In genomic region chr5:1443991-1444360, GRCh38 we compare ENCODE assay signal across 18 cellular contexts. TPM values are rescaled to one million over a fixed set of nuclear protein-coding genes. Genes with fewer than 3 reads are reported as not detected.
DNase-seq lines count a peak whose midpoint lies in the region; ATAC-seq and TF ChIP-seq lines count a peak whose summit lies in the region.
"Had no signal": no experiment of that assay in that cellular context is flagged by ENCODE, and none has a peak within 500 bp of the region (broad histone marks: within the 10 kb centered on the region; RNA-seq: fewer than 3 reads in every experiment).

No MANE protein-coding gene starts in this region.

- H3K9me3 Mint-ChIP-seq in activated naive CD8-positive, alpha-beta T cell (ENCODE audit: low read depth) = peaks cover 8% of the 10 kb centered on the region
- H3K9me3 Mint-ChIP-seq in activated naive CD8-positive, alpha-beta T cell treated with anti-CD3 and anti-CD28 coated beads, Interleukin-2, amount 50 U/mL, for 24 hours = peaks cover 4% of the 10 kb centered on the region
- peaks cover 4% of the 10 kb centered on the region for H3K9me3 Mint-ChIP-seq in activated naive CD8-positive, alpha-beta T cell treated with anti-CD3 and anti-CD28 coated beads for 36 hours
- H3K9me3 Mint-ChIP-seq in mesothelial cell of epicardium = peaks cover 12% of the 10 kb centered on the region

- H3K4me3 Mint-ChIP-seq in activated naive CD8-positive, alpha-beta T cell = peak overlapping the region; percentile 46
- no peak overlapping the region for H3K4me3 Mint-ChIP-seq in activated naive CD8-positive, alpha-beta T cell treated with anti-CD3 and anti-CD28 coated beads, Interleukin-2, amount 50 U/mL, for 24 hours
- H3K4me3 Mint-ChIP-seq in activated naive CD8-positive, alpha-beta T cell treated with anti-CD3 and anti-CD28 coated beads for 36 hours = peak overlapping the region; percentile 15
- peak overlapping the region; percentile 15 for H3K4me3 Mint-ChIP-seq in mesothelial cell of epicardium

- no peak for DNase-seq in activated naive CD8-positive, alpha-beta T cell treated with anti-CD3 and anti-CD28 coated beads, Interleukin-2, amount 50 U/mL, for 24 hours
- DNase-seq in activated naive CD8-positive, alpha-beta T cell treated with anti-CD3 and anti-CD28 coated beads for 36 hours = no peak
- DNase-seq in mesothelial cell of epicardium (ENCODE audit: low spot score in 2 of 2, unreplicated experiment in 2 of 2) (no peak), AML-193 (lab: John Stamatoyannopoulos, UW) (no peak), NCI-H2227 treated with DMSO at 0.1 percent for 48 hours (lab: John Stamatoyannopoulos, UW) (no peak), NCI-H446 (lab: John Stamatoyannopoulos, UW) (no peak)
- DNase-seq: activated CD4-positive, alpha-beta T cell treated with anti-CD3 and anti-CD28 coated beads for 1 hour; CD4-positive, alpha-beta memory T cell; colonic mucosa; DMS79 treated with DMSO at 0.1 percent for 48 hours; hippocampal formation; left colon; NCI-H2029 treated with DMSO at 0.1 percent for 48 hours; PC-9; stimulated activated naive CD8-positive, alpha-beta T cell treated with anti-CD3 and anti-CD28 coated beads, Interleukin-15, amount 100 ng/mL, for 72 hours had no signal

- no peak for TF ChIP-seq CTCF in mesothelial cell of epicardium (IDR thresholded peaks at IDR 0.05; ENCODE audit: unreplicated experiment)

- H3K4me1 Mint-ChIP-seq in activated naive CD8-positive, alpha-beta T cell (ENCODE audit: low read depth) = peaks cover 31% of the 10 kb centered on the region
- peaks cover 28% of the 10 kb centered on the region for H3K4me1 Mint-ChIP-seq in activated naive CD8-positive, alpha-beta T cell treated with anti-CD3 and anti-CD28 coated beads, Interleukin-2, amount 50 U/mL, for 24 hours
- peaks cover 26% of the 10 kb centered on the region for H3K4me1 Mint-ChIP-seq in activated naive CD8-positive, alpha-beta T cell treated with anti-CD3 and anti-CD28 coated beads for 36 hours
- H3K4me1 Mint-ChIP-seq in mesothelial cell of epicardium = peaks cover 3% of the 10 kb centered on the region

- H3K36me3 Mint-ChIP-seq in activated naive CD8-positive, alpha-beta T cell = peaks cover 8% of the 10 kb centered on the region
- H3K36me3 Mint-ChIP-seq in activated naive CD8-positive, alpha-beta T cell treated with anti-CD3 and anti-CD28 coated beads, Interleukin-2, amount 50 U/mL, for 24 hours (ENCODE audit: low read depth) = no peaks in the 10 kb centered on the region
- H3K36me3 Mint-ChIP-seq in activated naive CD8-positive, alpha-beta T cell treated with anti-CD3 and anti-CD28 coated beads for 36 hours = peaks cover 4% of the 10 kb centered on the region
- no peaks in the 10 kb centered on the region for H3K36me3 Mint-ChIP-seq in mesothelial cell of epicardium
- H3K36me3 Mint-ChIP-seq: CD4-positive, alpha-beta memory T cell had no signal

- H3K27ac Mint-ChIP-seq in activated naive CD8-positive, alpha-beta T cell = no peak overlapping the region
- no peak overlapping the region for H3K27ac Mint-ChIP-seq in activated naive CD8-positive, alpha-beta T cell treated with anti-CD3 and anti-CD28 coated beads, Interleukin-2, amount 50 U/mL, for 24 hours
- H3K27ac Mint-ChIP-seq in activated naive CD8-positive, alpha-beta T cell treated with anti-CD3 and anti-CD28 coated beads for 36 hours = no peak overlapping the region
- no peak overlapping the region for H3K27ac Mint-ChIP-seq in mesothelial cell of epicardium
- H3K27ac Mint-ChIP-seq: CD4-positive, alpha-beta memory T cell; stimulated activated naive CD8-positive, alpha-beta T cell treated with anti-CD3 and anti-CD28 coated beads, Interleukin-15, amount 100 ng/mL, for 72 hours had no signal

- no peak for ATAC-seq in activated naive CD8-positive, alpha-beta T cell treated with anti-CD3 and anti-CD28 coated beads, Interleukin-2, amount 50 U/mL, for 24 hours
- no peak for ATAC-seq in GM21526 (IDR thresholded peaks at IDR 0.05; ENCODE audit: low FRiP score, unreplicated experiment)
- ATAC-seq: left colon; stimulated activated naive CD8-positive, alpha-beta T cell treated with anti-CD3 and anti-CD28 coated beads, Interleukin-15, amount 100 ng/mL, for 72 hours had no signal

- H3K27me3 Mint-ChIP-seq in activated naive CD8-positive, alpha-beta T cell = peaks cover 27% of the 10 kb centered on the region
- peaks cover 48% of the 10 kb centered on the region for H3K27me3 Mint-ChIP-seq in activated naive CD8-positive, alpha-beta T cell treated with anti-CD3 and anti-CD28 coated beads, Interleukin-2, amount 50 U/mL, for 24 hours
- H3K27me3 Mint-ChIP-seq in activated naive CD8-positive, alpha-beta T cell treated with anti-CD3 and anti-CD28 coated beads for 36 hours = peaks cover 74% of the 10 kb centered on the region
- peaks cover 88% of the 10 kb centered on the region for H3K27me3 Mint-ChIP-seq in mesothelial cell of epicardium (ENCODE audit: low read depth)

RNA-seq across cellular contexts. Expression of gene SLC6A3, which starts 1.3 kb away (rescaled TPM):
- not detected for total RNA-seq in activated naive CD8-positive, alpha-beta T cell treated with anti-CD3 and anti-CD28 coated beads for 36 hours
- 0.04 to 0.07 TPM in 2 of 3 replicates, not detected in the other for total RNA-seq in mesothelial cell of epicardium
- total RNA-seq: CD4-positive, alpha-beta memory T cell; colonic mucosa; fibroblast of villous mesenchyme; left colon; PC-9 had no signal
